1 cellular context compared by ENCODE assay signal in the genomic region with DNA sequence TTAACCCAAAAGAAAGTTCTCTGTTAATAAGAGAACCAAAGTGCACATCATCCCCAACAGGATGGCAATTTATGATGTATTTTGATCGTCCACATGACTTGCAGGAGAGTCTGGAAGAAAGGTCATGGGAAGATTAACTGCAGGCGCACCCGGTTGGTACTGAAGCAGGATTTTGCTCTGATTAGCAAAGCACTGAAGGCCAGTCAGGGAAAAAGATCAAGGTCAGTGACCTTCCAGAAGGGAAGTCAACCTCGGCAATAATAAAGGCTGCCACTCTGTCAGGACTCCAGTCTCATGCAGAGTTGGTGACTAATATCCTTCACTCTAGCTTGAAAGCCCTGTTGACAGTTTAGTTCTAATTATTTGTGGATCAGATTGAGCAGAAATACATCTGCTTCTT.
TF ChIP-seq lines count a peak whose summit lies in the region.

No MANE protein-coding gene starts in this region.

TF ChIP-seq in HepG2, 621 proteins besides CTCF, POLR2A, EP300 and RAD21 (continued from another document and continues in another):
- TF ChIP-seq, protein P1, sequence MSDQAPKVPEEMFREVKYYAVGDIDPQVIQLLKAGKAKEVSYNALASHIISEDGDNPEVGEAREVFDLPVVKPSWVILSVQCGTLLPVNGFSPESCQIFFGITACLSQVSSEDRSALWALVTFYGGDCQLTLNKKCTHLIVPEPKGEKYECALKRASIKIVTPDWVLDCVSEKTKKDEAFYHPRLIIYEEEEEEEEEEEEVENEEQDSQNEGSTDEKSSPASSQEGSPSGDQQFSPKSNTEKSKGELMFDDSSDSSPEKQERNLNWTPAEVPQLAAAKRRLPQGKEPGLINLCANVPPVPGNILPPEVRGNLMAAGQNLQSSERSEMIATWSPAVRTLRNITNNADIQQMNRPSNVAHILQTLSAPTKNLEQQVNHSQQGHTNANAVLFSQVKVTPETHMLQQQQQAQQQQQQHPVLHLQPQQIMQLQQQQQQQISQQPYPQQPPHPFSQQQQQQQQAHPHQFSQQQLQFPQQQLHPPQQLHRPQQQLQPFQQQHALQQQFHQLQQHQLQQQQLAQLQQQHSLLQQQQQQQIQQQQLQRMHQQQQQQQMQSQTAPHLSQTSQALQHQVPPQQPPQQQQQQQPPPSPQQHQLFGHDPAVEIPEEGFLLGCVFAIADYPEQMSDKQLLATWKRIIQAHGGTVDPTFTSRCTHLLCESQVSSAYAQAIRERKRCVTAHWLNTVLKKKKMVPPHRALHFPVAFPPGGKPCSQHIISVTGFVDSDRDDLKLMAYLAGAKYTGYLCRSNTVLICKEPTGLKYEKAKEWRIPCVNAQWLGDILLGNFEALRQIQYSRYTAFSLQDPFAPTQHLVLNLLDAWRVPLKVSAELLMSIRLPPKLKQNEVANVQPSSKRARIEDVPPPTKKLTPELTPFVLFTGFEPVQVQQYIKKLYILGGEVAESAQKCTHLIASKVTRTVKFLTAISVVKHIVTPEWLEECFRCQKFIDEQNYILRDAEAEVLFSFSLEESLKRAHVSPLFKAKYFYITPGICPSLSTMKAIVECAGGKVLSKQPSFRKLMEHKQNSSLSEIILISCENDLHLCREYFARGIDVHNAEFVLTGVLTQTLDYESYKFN (CRISPR knock-in tag; conservative IDR thresholded peaks at IDR 0.05), result peak; percentile 50; the same call in 1 of the 2 replicates
- TF ChIP-seq SAP130 (CRISPR knock-in tag; IDR thresholded peaks at IDR 0.05; ENCODE audit: low read depth), result peak; percentile 40
- TF ChIP-seq SKI (IDR thresholded peaks at IDR 0.05; ENCODE audit: partially characterized antibody), result peak; percentile 63
- TF ChIP-seq FOXK1 (CRISPR knock-in tag; IDR thresholded peaks at IDR 0.05; ENCODE audit: borderline replicate concordance, low read depth), result peak; percentile 48; the same call in 1 of the 2 replicates
- TF ChIP-seq POGZ (CRISPR knock-in tag; IDR thresholded peaks at IDR 0.05), result peak; percentile 34; the same call in 1 of the 2 replicates
- peak; percentile 94 for TF ChIP-seq PPARG (CRISPR knock-in tag; conservative IDR thresholded peaks at IDR 0.05)
- TF ChIP-seq, protein P2, sequence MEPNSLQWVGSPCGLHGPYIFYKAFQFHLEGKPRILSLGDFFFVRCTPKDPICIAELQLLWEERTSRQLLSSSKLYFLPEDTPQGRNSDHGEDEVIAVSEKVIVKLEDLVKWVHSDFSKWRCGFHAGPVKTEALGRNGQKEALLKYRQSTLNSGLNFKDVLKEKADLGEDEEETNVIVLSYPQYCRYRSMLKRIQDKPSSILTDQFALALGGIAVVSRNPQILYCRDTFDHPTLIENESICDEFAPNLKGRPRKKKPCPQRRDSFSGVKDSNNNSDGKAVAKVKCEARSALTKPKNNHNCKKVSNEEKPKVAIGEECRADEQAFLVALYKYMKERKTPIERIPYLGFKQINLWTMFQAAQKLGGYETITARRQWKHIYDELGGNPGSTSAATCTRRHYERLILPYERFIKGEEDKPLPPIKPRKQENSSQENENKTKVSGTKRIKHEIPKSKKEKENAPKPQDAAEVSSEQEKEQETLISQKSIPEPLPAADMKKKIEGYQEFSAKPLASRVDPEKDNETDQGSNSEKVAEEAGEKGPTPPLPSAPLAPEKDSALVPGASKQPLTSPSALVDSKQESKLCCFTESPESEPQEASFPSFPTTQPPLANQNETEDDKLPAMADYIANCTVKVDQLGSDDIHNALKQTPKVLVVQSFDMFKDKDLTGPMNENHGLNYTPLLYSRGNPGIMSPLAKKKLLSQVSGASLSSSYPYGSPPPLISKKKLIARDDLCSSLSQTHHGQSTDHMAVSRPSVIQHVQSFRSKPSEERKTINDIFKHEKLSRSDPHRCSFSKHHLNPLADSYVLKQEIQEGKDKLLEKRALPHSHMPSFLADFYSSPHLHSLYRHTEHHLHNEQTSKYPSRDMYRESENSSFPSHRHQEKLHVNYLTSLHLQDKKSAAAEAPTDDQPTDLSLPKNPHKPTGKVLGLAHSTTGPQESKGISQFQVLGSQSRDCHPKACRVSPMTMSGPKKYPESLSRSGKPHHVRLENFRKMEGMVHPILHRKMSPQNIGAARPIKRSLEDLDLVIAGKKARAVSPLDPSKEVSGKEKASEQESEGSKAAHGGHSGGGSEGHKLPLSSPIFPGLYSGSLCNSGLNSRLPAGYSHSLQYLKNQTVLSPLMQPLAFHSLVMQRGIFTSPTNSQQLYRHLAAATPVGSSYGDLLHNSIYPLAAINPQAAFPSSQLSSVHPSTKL (CRISPR knock-in tag; IDR thresholded peaks at IDR 0.05), result peak; percentile 94
- peak; percentile 59; the same call in 1 of the 2 replicates for TF ChIP-seq GATAD2A (CRISPR knock-in tag; IDR thresholded peaks at IDR 0.05)
- peak; percentile 73; the same call in 1 of the 2 replicates for TF ChIP-seq MIXL1 (CRISPR knock-in tag; IDR thresholded peaks at IDR 0.05)
- TF ChIP-seq TAF1 (CRISPR knock-in tag; IDR thresholded peaks at IDR 0.05), result no peak
- TF ChIP-seq ELF3 (CRISPR knock-in tag; IDR thresholded peaks at IDR 0.05), result peak; percentile 68; the same call in 1 of the 2 replicates
- peak; percentile 11; the same call in 1 of the 2 replicates for TF ChIP-seq MAFF (IDR thresholded peaks at IDR 0.05; ENCODE audit: low read depth, low read length)
- TF ChIP-seq ZNF772 (CRISPR knock-in tag; IDR thresholded peaks at IDR 0.05), result no peak
- TF ChIP-seq, protein P3, sequence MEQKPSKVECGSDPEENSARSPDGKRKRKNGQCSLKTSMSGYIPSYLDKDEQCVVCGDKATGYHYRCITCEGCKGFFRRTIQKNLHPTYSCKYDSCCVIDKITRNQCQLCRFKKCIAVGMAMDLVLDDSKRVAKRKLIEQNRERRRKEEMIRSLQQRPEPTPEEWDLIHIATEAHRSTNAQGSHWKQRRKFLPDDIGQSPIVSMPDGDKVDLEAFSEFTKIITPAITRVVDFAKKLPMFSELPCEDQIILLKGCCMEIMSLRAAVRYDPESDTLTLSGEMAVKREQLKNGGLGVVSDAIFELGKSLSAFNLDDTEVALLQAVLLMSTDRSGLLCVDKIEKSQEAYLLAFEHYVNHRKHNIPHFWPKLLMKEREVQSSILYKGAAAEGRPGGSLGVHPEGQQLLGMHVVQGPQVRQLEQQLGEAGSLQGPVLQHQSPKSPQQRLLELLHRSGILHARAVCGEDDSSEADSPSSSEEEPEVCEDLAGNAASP (CRISPR knock-in tag; IDR thresholded peaks at IDR 0.05; ENCODE audit: borderline replicate concordance), result peak; percentile 78; the same call in 1 of the 2 replicates
- TF ChIP-seq RXRB (CRISPR knock-in tag; IDR thresholded peaks at IDR 0.05; ENCODE audit: borderline replicate concordance), result peak; percentile 93
- TF ChIP-seq MED13 (CRISPR knock-in tag; IDR thresholded peaks at IDR 0.05), result no peak
- TF ChIP-seq GLI4 (CRISPR knock-in tag; IDR thresholded peaks at IDR 0.05; ENCODE audit: borderline replicate concordance), result no peak
- TF ChIP-seq ZMYM4 (CRISPR knock-in tag; IDR thresholded peaks at IDR 0.05), result peak; percentile 46; the same call in 1 of the 2 replicates
- TF ChIP-seq HCFC1 (IDR thresholded peaks at IDR 0.05; ENCODE audit: low read depth, low read length), result no peak
- TF ChIP-seq, protein P4, sequence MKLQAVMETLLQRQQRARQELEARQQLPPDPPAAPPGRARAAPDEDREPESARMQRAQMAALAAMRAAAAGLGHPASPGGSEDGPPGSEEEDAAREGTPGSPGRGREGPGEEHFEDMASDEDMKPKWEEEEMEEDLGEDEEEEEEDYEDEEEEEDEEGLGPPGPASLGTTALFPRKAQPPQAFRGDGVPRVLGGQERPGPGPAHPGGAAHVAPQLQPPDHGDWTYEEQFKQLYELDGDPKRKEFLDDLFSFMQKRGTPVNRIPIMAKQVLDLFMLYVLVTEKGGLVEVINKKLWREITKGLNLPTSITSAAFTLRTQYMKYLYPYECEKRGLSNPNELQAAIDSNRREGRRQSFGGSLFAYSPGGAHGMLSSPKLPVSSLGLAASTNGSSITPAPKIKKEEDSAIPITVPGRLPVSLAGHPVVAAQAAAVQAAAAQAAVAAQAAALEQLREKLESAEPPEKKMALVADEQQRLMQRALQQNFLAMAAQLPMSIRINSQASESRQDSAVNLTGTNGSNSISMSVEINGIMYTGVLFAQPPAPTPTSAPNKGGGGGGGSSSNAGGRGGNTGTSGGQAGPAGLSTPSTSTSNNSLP (IDR thresholded peaks at IDR 0.05; ENCODE audit: low read depth, low read length), result no peak
- peak; percentile 82 for TF ChIP-seq NR2F2 (IDR thresholded peaks at IDR 0.05; ENCODE audit: borderline replicate concordance, low read depth)
- peak; percentile 59 for TF ChIP-seq FOSL2 (CRISPR knock-in tag; IDR thresholded peaks at IDR 0.05)
- TF ChIP-seq, protein P5, sequence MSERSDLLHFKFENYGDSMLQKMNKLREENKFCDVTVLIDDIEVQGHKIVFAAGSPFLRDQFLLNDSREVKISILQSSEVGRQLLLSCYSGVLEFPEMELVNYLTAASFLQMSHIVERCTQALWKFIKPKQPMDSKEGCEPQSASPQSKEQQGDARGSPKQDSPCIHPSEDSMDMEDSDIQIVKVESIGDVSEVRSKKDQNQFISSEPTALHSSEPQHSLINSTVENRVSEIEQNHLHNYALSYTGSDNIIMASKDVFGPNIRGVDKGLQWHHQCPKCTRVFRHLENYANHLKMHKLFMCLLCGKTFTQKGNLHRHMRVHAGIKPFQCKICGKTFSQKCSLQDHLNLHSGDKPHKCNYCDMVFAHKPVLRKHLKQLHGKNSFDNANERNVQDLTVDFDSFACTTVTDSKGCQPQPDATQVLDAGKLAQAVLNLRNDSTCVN (CRISPR knock-in tag; IDR thresholded peaks at IDR 0.05; ENCODE audit: borderline replicate concordance), result peak; percentile 93
- TF ChIP-seq HDAC2 (CRISPR knock-in tag; IDR thresholded peaks at IDR 0.05), result peak; percentile 54; the same call in 1 of the 2 replicates
- TF ChIP-seq NR2F1 (CRISPR knock-in tag; IDR thresholded peaks at IDR 0.05), result peak; percentile 94
- TF ChIP-seq, protein P6, sequence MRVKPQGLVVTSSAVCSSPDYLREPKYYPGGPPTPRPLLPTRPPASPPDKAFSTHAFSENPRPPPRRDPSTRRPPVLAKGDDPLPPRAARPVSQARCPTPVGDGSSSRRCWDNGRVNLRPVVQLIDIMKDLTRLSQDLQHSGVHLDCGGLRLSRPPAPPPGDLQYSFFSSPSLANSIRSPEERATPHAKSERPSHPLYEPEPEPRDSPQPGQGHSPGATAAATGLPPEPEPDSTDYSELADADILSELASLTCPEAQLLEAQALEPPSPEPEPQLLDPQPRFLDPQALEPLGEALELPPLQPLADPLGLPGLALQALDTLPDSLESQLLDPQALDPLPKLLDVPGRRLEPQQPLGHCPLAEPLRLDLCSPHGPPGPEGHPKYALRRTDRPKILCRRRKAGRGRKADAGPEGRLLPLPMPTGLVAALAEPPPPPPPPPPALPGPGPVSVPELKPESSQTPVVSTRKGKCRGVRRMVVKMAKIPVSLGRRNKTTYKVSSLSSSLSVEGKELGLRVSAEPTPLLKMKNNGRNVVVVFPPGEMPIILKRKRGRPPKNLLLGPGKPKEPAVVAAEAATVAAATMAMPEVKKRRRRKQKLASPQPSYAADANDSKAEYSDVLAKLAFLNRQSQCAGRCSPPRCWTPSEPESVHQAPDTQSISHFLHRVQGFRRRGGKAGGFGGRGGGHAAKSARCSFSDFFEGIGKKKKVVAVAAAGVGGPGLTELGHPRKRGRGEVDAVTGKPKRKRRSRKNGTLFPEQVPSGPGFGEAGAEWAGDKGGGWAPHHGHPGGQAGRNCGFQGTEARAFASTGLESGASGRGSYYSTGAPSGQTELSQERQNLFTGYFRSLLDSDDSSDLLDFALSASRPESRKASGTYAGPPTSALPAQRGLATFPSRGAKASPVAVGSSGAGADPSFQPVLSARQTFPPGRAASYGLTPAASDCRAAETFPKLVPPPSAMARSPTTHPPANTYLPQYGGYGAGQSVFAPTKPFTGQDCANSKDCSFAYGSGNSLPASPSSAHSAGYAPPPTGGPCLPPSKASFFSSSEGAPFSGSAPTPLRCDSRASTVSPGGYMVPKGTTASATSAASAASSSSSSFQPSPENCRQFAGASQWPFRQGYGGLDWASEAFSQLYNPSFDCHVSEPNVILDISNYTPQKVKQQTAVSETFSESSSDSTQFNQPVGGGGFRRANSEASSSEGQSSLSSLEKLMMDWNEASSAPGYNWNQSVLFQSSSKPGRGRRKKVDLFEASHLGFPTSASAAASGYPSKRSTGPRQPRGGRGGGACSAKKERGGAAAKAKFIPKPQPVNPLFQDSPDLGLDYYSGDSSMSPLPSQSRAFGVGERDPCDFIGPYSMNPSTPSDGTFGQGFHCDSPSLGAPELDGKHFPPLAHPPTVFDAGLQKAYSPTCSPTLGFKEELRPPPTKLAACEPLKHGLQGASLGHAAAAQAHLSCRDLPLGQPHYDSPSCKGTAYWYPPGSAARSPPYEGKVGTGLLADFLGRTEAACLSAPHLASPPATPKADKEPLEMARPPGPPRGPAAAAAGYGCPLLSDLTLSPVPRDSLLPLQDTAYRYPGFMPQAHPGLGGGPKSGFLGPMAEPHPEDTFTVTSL (CRISPR knock-in tag; IDR thresholded peaks at IDR 0.05; ENCODE audit: borderline replicate concordance), result peak; percentile 56; the same call in 1 of the 2 replicates
- TF ChIP-seq MXI1 (IDR thresholded peaks at IDR 0.05; ENCODE audit: borderline replicate concordance, low read depth, low read length), result peak; percentile 20; the same call in 1 of the 3 replicates
- no peak for TF ChIP-seq ZNF460 (CRISPR knock-in tag; IDR thresholded peaks at IDR 0.05; ENCODE audit: borderline replicate concordance)
- TF ChIP-seq ZNF33A (CRISPR knock-in tag; IDR thresholded peaks at IDR 0.05; ENCODE audit: borderline replicate concordance), result no peak
- TF ChIP-seq ERF (CRISPR knock-in tag; IDR thresholded peaks at IDR 0.05), result 0 out of 2 replicates have a peak, but pooled peaks have one; percentile 44
- no peak for TF ChIP-seq GABPA (IDR thresholded peaks at IDR 0.05; ENCODE audit: low read depth, low read length)
- TF ChIP-seq GABPA (CRISPR knock-in tag; IDR thresholded peaks at IDR 0.05; ENCODE audit: low read depth), result 0 out of 2 replicates have a peak, but pooled peaks have one; percentile 21
- TF ChIP-seq FOXA3 (CRISPR knock-in tag; IDR thresholded peaks at IDR 0.05), result peak; percentile 38; the same call in 1 of the 2 replicates
- peak; percentile 63; the same call in 1 of the 2 replicates for TF ChIP-seq NCOR1 (IDR thresholded peaks at IDR 0.05; ENCODE audit: borderline replicate concordance, low read length)
- TF ChIP-seq ZBTB1 (CRISPR knock-in tag; IDR thresholded peaks at IDR 0.05; ENCODE audit: borderline replicate concordance), result no peak
- no peak for TF ChIP-seq SOX13 (IDR thresholded peaks at IDR 0.05)
- peak in 1 of 2 experiments; percentile 52; a peak in 1 of 4 replicates for TF ChIP-seq SOX13 (CRISPR knock-in tag; conservative IDR thresholded peaks at IDR 0.05 in 1 of 2, IDR thresholded peaks at IDR 0.05 in 1 of 2)
- peak; percentile 26 for TF ChIP-seq CEBPG (CRISPR knock-in tag; IDR thresholded peaks at IDR 0.05)
- no peak for TF ChIP-seq ZSCAN31 (CRISPR knock-in tag; IDR thresholded peaks at IDR 0.05; ENCODE audit: low read depth)
- TF ChIP-seq ETV5 (CRISPR knock-in tag; IDR thresholded peaks at IDR 0.05; ENCODE audit: borderline replicate concordance), result peak; percentile 67; the same call in 1 of the 2 replicates
- no peak for TF ChIP-seq ONECUT2 (CRISPR knock-in tag; IDR thresholded peaks at IDR 0.05)
- TF ChIP-seq, protein P7, sequence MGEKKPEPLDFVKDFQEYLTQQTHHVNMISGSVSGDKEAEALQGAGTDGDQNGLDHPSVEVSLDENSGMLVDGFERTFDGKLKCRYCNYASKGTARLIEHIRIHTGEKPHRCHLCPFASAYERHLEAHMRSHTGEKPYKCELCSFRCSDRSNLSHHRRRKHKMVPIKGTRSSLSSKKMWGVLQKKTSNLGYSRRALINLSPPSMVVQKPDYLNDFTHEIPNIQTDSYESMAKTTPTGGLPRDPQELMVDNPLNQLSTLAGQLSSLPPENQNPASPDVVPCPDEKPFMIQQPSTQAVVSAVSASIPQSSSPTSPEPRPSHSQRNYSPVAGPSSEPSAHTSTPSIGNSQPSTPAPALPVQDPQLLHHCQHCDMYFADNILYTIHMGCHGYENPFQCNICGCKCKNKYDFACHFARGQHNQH (CRISPR knock-in tag; IDR thresholded peaks at IDR 0.05), result 0 out of 2 replicates have a peak, but pooled peaks have one; percentile 34
- peak; percentile 48; the same call in 1 of the 2 replicates for TF ChIP-seq ZNF614 (CRISPR knock-in tag; IDR thresholded peaks at IDR 0.05; ENCODE audit: borderline replicate concordance)
